Comparison of ENCODE assay signal across 1 cellular context in the genomic region with DNA sequence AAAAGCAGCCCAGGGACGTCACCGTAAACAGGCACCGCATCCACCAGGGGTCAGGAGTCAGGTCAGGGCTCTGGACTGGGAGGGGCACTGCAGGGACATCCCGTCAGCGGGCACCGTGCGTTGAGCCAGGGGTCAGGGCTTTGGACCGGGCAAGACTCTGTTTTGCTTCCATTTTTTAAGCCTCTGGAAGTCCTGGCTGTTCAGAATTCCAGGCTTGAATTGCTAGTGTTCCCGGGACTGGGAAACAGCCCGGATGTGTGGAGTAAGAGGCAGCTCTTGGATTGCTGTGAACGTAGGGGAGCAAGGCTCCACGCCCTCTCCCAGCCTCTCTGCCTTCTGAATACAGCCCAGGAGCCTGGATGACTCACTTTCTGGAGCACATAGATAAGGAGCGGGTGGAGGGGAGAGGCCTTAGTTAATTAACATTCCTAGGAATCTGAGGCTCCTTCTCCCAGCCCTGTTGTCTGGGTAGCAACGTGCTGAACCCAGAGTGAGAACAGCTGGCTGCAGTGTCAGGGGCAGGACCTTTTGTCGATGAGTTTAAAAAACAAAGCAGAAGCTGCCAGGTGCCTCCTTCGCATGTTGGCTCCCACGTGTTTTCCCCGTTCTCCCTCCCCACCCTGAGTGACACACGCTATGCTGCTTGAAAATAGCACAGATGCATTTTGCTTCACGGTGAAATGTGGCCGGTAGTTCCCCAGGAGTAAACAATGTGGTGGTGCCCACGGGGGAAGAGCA.
A peak's percentile ranks its signal among the peaks of the same experiment; 100 is the strongest.
TF ChIP-seq lines count a peak whose summit lies in the region.

No MANE protein-coding gene starts in this region.

TF ChIP-seq in HepG2, 621 proteins besides CTCF, POLR2A, EP300 and RAD21 (continued from another document and continues in another):
- TF ChIP-seq, protein P1, sequence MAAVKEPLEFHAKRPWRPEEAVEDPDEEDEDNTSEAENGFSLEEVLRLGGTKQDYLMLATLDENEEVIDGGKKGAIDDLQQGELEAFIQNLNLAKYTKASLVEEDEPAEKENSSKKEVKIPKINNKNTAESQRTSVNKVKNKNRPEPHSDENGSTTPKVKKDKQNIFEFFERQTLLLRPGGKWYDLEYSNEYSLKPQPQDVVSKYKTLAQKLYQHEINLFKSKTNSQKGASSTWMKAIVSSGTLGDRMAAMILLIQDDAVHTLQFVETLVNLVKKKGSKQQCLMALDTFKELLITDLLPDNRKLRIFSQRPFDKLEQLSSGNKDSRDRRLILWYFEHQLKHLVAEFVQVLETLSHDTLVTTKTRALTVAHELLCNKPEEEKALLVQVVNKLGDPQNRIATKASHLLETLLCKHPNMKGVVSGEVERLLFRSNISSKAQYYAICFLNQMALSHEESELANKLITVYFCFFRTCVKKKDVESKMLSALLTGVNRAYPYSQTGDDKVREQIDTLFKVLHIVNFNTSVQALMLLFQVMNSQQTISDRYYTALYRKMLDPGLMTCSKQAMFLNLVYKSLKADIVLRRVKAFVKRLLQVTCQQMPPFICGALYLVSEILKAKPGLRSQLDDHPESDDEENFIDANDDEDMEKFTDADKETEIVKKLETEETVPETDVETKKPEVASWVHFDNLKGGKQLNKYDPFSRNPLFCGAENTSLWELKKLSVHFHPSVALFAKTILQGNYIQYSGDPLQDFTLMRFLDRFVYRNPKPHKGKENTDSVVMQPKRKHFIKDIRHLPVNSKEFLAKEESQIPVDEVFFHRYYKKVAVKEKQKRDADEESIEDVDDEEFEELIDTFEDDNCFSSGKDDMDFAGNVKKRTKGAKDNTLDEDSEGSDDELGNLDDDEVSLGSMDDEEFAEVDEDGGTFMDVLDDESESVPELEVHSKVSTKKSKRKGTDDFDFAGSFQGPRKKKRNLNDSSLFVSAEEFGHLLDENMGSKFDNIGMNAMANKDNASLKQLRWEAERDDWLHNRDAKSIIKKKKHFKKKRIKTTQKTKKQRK (IDR thresholded peaks at IDR 0.05; ENCODE audit: low read length): no peak
- no peak for TF ChIP-seq RNF219 (CRISPR knock-in tag; IDR thresholded peaks at IDR 0.05)
- no peak for TF ChIP-seq ZC3H13 (CRISPR knock-in tag; IDR thresholded peaks at IDR 0.05)
- TF ChIP-seq GATA4 (IDR thresholded peaks at IDR 0.05; ENCODE audit: borderline replicate concordance, low read depth): no peak
- no peak for TF ChIP-seq ZBTB2 (CRISPR knock-in tag; IDR thresholded peaks at IDR 0.05; ENCODE audit: low read depth)
- no peak for TF ChIP-seq BHLHE40 (IDR thresholded peaks at IDR 0.05; ENCODE audit: low read length)
- TF ChIP-seq CREM (IDR thresholded peaks at IDR 0.05): peak; percentile 57
- TF ChIP-seq CREM (CRISPR knock-in tag; IDR thresholded peaks at IDR 0.05): no peak
- peak; percentile 46; the same call in 1 of the 2 replicates for TF ChIP-seq ZFP90 (CRISPR knock-in tag; IDR thresholded peaks at IDR 0.05; ENCODE audit: borderline replicate concordance)
- TF ChIP-seq PITX1 (CRISPR knock-in tag; IDR thresholded peaks at IDR 0.05): peak; percentile 63
- no peak for TF ChIP-seq ZNF761 (CRISPR knock-in tag; conservative IDR thresholded peaks at IDR 0.05)
- TF ChIP-seq ETV6 (CRISPR knock-in tag; conservative IDR thresholded peaks at IDR 0.05): no peak
- TF ChIP-seq RXRA (CRISPR knock-in tag; IDR thresholded peaks at IDR 0.05): peak; percentile 80
- TF ChIP-seq FOXK2 (IDR thresholded peaks at IDR 0.05): no peak
- TF ChIP-seq BATF2 (CRISPR knock-in tag; IDR thresholded peaks at IDR 0.05): no peak
- no peak for TF ChIP-seq ZFP37 (CRISPR knock-in tag; IDR thresholded peaks at IDR 0.05; ENCODE audit: borderline replicate concordance)
- peak; percentile 51; the same call in 1 of the 2 replicates for TF ChIP-seq CREB1 (IDR thresholded peaks at IDR 0.05)
- TF ChIP-seq CREB1 (CRISPR knock-in tag; IDR thresholded peaks at IDR 0.05): 0 out of 2 replicates have a peak, but pooled peaks have one; percentile 47
- TF ChIP-seq, protein P2, sequence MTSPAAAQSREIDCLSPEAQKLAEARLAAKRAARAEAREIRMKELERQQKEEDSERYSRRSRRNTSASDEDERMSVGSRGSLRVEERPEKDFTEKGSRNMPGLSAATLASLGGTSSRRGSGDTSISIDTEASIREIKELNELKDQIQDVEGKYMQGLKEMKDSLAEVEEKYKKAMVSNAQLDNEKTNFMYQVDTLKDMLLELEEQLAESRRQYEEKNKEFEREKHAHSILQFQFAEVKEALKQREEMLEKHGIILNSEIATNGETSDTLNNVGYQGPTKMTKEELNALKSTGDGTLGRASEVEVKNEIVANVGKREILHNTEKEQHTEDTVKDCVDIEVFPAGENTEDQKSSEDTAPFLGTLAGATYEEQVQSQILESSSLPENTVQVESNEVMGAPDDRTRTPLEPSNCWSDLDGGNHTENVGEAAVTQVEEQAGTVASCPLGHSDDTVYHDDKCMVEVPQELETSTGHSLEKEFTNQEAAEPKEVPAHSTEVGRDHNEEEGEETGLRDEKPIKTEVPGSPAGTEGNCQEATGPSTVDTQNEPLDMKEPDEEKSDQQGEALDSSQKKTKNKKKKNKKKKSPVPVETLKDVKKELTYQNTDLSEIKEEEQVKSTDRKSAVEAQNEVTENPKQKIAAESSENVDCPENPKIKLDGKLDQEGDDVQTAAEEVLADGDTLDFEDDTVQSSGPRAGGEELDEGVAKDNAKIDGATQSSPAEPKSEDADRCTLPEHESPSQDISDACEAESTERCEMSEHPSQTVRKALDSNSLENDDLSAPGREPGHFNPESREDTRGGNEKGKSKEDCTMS (CRISPR knock-in tag; conservative IDR thresholded peaks at IDR 0.05): no peak
- TF ChIP-seq, protein P3, sequence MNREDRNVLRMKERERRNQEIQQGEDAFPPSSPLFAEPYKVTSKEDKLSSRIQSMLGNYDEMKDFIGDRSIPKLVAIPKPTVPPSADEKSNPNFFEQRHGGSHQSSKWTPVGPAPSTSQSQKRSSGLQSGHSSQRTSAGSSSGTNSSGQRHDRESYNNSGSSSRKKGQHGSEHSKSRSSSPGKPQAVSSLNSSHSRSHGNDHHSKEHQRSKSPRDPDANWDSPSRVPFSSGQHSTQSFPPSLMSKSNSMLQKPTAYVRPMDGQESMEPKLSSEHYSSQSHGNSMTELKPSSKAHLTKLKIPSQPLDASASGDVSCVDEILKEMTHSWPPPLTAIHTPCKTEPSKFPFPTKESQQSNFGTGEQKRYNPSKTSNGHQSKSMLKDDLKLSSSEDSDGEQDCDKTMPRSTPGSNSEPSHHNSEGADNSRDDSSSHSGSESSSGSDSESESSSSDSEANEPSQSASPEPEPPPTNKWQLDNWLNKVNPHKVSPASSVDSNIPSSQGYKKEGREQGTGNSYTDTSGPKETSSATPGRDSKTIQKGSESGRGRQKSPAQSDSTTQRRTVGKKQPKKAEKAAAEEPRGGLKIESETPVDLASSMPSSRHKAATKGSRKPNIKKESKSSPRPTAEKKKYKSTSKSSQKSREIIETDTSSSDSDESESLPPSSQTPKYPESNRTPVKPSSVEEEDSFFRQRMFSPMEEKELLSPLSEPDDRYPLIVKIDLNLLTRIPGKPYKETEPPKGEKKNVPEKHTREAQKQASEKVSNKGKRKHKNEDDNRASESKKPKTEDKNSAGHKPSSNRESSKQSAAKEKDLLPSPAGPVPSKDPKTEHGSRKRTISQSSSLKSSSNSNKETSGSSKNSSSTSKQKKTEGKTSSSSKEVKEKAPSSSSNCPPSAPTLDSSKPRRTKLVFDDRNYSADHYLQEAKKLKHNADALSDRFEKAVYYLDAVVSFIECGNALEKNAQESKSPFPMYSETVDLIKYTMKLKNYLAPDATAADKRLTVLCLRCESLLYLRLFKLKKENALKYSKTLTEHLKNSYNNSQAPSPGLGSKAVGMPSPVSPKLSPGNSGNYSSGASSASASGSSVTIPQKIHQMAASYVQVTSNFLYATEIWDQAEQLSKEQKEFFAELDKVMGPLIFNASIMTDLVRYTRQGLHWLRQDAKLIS (CRISPR knock-in tag; IDR thresholded peaks at IDR 0.05): no peak
- no peak for TF ChIP-seq ZNF557 (CRISPR knock-in tag; IDR thresholded peaks at IDR 0.05)
- TF ChIP-seq ZSCAN21 (CRISPR knock-in tag; IDR thresholded peaks at IDR 0.05; ENCODE audit: borderline replicate concordance): no peak
- TF ChIP-seq DMAP1 (CRISPR knock-in tag; IDR thresholded peaks at IDR 0.05): no peak
- no peak for TF ChIP-seq ZBTB21 (CRISPR knock-in tag; IDR thresholded peaks at IDR 0.05)
- no peak; the same call in 1 of the 2 replicates for TF ChIP-seq KDM2A (CRISPR knock-in tag; IDR thresholded peaks at IDR 0.05; ENCODE audit: borderline replicate concordance, low read depth)
- TF ChIP-seq PAF1 (CRISPR knock-in tag; IDR thresholded peaks at IDR 0.05): no peak
- TF ChIP-seq CSRNP1 (CRISPR knock-in tag; IDR thresholded peaks at IDR 0.05): no peak
- peak; percentile 57; the same call in 1 of the 2 replicates for TF ChIP-seq UBTF (CRISPR knock-in tag; IDR thresholded peaks at IDR 0.05)
- no peak for TF ChIP-seq MAFG (CRISPR knock-in tag; IDR thresholded peaks at IDR 0.05)
- no peak for TF ChIP-seq ZNF512B (CRISPR knock-in tag; IDR thresholded peaks at IDR 0.05; ENCODE audit: borderline replicate concordance)
- no peak for TF ChIP-seq ZNF720 (CRISPR knock-in tag; IDR thresholded peaks at IDR 0.05)
- no peak for TF ChIP-seq HCFC1 (IDR thresholded peaks at IDR 0.05; ENCODE audit: low read depth, low read length)
- TF ChIP-seq ERF (CRISPR knock-in tag; IDR thresholded peaks at IDR 0.05): peak; percentile 76; the same call in 1 of the 2 replicates
- peak; percentile 57 to 85 for TF ChIP-seq NR2F1 (CRISPR knock-in tag; IDR thresholded peaks at IDR 0.05)
